1 cellular context compared by ENCODE assay signal in the genomic region with DNA sequence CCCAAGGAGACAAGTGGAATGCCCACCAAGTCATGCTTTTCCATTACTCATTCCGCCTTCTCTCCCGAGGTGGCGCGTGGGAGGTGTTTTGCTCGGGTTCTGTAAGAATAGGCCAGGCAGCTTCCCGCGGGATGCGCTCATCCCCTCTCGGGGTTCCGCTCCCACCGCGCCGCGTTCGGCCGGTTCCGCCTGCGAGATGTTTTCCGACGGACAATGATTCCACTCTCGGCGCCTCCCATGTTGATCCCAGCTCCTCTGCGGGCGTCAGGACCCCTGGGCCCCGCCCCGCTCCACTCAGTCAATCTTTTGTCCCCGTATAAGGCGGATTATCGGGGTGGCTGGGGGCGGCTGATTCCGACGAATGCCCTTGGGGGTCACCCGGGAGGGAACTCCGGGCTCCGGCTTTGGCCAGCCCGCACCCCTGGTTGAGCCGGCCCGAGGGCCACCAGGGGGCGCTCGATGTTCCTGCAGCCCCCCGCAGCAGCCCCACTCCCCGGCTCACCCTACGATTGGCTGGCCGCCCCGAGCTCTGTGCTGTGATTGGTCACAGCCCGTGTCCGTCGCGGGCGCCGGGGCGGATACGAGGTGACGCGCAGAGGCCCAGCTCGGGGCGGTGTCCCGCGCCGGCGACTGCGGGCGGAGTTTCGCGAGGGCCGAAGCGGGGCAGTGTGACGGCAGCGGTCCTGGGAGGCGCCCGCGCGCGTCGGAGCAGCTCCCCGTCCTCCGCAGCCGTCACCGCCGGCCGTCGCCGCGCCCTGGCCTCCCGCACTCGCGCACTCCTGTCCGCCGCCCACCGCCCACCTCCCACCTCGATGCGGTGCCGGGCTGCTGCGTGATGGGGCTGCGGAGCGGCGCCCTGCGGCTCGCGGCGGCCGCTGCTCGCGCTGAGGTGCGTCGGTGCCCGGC.
TF ChIP-seq lines count a peak whose summit lies in the region.

A gene with protein sequence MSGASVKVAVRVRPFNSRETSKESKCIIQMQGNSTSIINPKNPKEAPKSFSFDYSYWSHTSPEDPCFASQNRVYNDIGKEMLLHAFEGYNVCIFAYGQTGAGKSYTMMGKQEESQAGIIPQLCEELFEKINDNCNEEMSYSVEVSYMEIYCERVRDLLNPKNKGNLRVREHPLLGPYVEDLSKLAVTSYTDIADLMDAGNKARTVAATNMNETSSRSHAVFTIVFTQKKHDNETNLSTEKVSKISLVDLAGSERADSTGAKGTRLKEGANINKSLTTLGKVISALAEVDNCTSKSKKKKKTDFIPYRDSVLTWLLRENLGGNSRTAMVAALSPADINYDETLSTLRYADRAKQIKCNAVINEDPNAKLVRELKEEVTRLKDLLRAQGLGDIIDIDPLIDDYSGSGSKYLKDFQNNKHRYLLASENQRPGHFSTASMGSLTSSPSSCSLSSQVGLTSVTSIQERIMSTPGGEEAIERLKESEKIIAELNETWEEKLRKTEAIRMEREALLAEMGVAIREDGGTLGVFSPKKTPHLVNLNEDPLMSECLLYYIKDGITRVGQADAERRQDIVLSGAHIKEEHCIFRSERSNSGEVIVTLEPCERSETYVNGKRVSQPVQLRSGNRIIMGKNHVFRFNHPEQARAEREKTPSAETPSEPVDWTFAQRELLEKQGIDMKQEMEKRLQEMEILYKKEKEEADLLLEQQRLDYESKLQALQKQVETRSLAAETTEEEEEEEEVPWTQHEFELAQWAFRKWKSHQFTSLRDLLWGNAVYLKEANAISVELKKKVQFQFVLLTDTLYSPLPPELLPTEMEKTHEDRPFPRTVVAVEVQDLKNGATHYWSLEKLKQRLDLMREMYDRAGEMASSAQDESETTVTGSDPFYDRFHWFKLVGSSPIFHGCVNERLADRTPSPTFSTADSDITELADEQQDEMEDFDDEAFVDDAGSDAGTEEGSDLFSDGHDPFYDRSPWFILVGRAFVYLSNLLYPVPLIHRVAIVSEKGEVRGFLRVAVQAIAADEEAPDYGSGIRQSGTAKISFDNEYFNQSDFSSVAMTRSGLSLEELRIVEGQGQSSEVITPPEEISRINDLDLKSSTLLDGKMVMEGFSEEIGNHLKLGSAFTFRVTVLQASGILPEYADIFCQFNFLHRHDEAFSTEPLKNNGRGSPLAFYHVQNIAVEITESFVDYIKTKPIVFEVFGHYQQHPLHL (N-terminal part only) (plus strand): TSS at position 666 of the 906 bp plus-strand sequence. CDS start 21,759 bp downstream, outside the sequence.

TF ChIP-seq in K562, 482 proteins besides CTCF, POLR2A, EP300 and RAD21 (continued from another document and continues in another):
- peak; percentile 98 for TF ChIP-seq ASH1L (IDR thresholded peaks at IDR 0.05; ENCODE audit: borderline replicate concordance, low read depth, partially characterized antibody)
- no peak for TF ChIP-seq RFX7 (CRISPR knock-in tag; IDR thresholded peaks at IDR 0.05)
- peak; percentile 81; the same call in 1 of the 2 replicates for TF ChIP-seq PHF8 (IDR thresholded peaks at IDR 0.05; ENCODE audit: borderline replicate concordance, low read length)
- TF ChIP-seq MYBL2 (IDR thresholded peaks at IDR 0.05; ENCODE audit: low read depth): no peak
- no peak for TF ChIP-seq MYBL2 (CRISPR knock-in tag; IDR thresholded peaks at IDR 0.05; ENCODE audit: borderline replicate concordance)
- TF ChIP-seq MCM5 (IDR thresholded peaks at IDR 0.05; ENCODE audit: low read depth): no peak
- TF ChIP-seq, protein P1, sequence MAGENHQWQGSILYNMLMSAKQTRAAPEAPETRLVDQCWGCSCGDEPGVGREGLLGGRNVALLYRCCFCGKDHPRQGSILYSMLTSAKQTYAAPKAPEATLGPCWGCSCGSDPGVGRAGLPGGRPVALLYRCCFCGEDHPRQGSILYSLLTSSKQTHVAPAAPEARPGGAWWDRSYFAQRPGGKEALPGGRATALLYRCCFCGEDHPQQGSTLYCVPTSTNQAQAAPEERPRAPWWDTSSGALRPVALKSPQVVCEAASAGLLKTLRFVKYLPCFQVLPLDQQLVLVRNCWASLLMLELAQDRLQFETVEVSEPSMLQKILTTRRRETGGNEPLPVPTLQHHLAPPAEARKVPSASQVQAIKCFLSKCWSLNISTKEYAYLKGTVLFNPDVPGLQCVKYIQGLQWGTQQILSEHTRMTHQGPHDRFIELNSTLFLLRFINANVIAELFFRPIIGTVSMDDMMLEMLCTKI (IDR thresholded peaks at IDR 0.05; ENCODE audit: partially characterized antibody): no peak
- TF ChIP-seq ZNF280B (CRISPR knock-in tag; IDR thresholded peaks at IDR 0.05): no peak
- TF ChIP-seq E4F1 (CRISPR knock-in tag; IDR thresholded peaks at IDR 0.05; ENCODE audit: borderline replicate concordance): no peak
- TF ChIP-seq USF1 (CRISPR knock-in tag; IDR thresholded peaks at IDR 0.05): no peak; the same call in 1 of the 2 replicates
- TF ChIP-seq, protein P2, sequence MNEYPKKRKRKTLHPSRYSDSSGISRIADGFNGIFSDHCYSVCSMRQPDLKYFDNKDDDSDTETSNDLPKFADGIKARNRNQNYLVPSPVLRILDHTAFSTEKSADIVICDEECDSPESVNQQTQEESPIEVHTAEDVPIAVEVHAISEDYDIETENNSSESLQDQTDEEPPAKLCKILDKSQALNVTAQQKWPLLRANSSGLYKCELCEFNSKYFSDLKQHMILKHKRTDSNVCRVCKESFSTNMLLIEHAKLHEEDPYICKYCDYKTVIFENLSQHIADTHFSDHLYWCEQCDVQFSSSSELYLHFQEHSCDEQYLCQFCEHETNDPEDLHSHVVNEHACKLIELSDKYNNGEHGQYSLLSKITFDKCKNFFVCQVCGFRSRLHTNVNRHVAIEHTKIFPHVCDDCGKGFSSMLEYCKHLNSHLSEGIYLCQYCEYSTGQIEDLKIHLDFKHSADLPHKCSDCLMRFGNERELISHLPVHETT (CRISPR knock-in tag; conservative IDR thresholded peaks at IDR 0.05 in 1 of 2, IDR thresholded peaks at IDR 0.05 in 1 of 2): peak in 1 of 2 experiments; percentile 36; a peak in 1 of 4 replicates
- TF ChIP-seq POLR2AphosphoS5 (IDR thresholded peaks at IDR 0.05; ENCODE audit: control insufficient read depth, insufficient read depth, low read depth, low read length): 0 out of 2 replicates have a peak, but pooled peaks have one; percentile 36
- no peak for TF ChIP-seq NFXL1 (CRISPR knock-in tag; IDR thresholded peaks at IDR 0.05)
- TF ChIP-seq ZNF133 (CRISPR knock-in tag; IDR thresholded peaks at IDR 0.05): no peak
- TF ChIP-seq ATF3 (IDR thresholded peaks at IDR 0.05): peak; percentile 55
- peak; percentile 74 for TF ChIP-seq ATF3 (CRISPR knock-in tag; conservative IDR thresholded peaks at IDR 0.05)
- no peak for TF ChIP-seq CHAMP1 (IDR thresholded peaks at IDR 0.05)
- no peak for TF ChIP-seq TAF9B (IDR thresholded peaks at IDR 0.05; ENCODE audit: partially characterized antibody)
- TF ChIP-seq SAFB2 (IDR thresholded peaks at IDR 0.05; ENCODE audit: borderline replicate concordance, low read depth, low read length, severe bottlenecking): no peak
- TF ChIP-seq DNMT1 (IDR thresholded peaks at IDR 0.05): no peak
- TF ChIP-seq BRCA1 (IDR thresholded peaks at IDR 0.05): no peak
- TF ChIP-seq BRCA1 (CRISPR knock-in tag; IDR thresholded peaks at IDR 0.05): no peak
- peak; percentile 44; the same call in 1 of the 2 replicates for TF ChIP-seq SMARCE1 (IDR thresholded peaks at IDR 0.05)
- no peak for TF ChIP-seq GTF3C2 (IDR thresholded peaks at IDR 0.05; ENCODE audit: borderline replicate concordance, extremely low read depth, insufficient read length)
- TF ChIP-seq ZFP30 (CRISPR knock-in tag; IDR thresholded peaks at IDR 0.05; ENCODE audit: borderline replicate concordance): no peak
- no peak for TF ChIP-seq ZFP36 (IDR thresholded peaks at IDR 0.05; ENCODE audit: low read depth, low read length, partially characterized antibody)
- TF ChIP-seq JUND (IDR thresholded peaks at IDR 0.05; ENCODE audit: borderline replicate concordance, low read depth, low read length): peak; percentile 43
- TF ChIP-seq JUND (tag; IDR thresholded peaks at IDR 0.05; ENCODE audit: borderline replicate concordance, low read depth, low read length): no peak; the same call in 2 of the 3 replicates
- peak; percentile 70; the same call in 1 of the 2 replicates for TF ChIP-seq TOE1 (IDR thresholded peaks at IDR 0.05; ENCODE audit: borderline replicate concordance)
- no peak for TF ChIP-seq TOE1 (CRISPR knock-in tag; IDR thresholded peaks at IDR 0.05; ENCODE audit: borderline replicate concordance, low read depth)
- no peak for TF ChIP-seq POLR2AphosphoS2 (IDR thresholded peaks at IDR 0.05; ENCODE audit: low read length)
- 0 out of 2 replicates have a peak, but pooled peaks have one; percentile 14 for TF ChIP-seq PTBP1 (IDR thresholded peaks at IDR 0.05; ENCODE audit: low read depth, low read length)
- TF ChIP-seq FOXM1 (IDR thresholded peaks at IDR 0.05; ENCODE audit: low read depth): no peak
- TF ChIP-seq FOXM1 (CRISPR knock-in tag; IDR thresholded peaks at IDR 0.05; ENCODE audit: low read depth): no peak
- TF ChIP-seq DDX20 (tag; IDR thresholded peaks at IDR 0.05; ENCODE audit: low read depth): no peak
- no peak for TF ChIP-seq ZNF561 (CRISPR knock-in tag; conservative IDR thresholded peaks at IDR 0.05)
